Comparison of ENCODE assay signal across 16 cellular contexts in genomic region chr1:212458817-212459216, GRCh38. TPM values are rescaled to one million over a fixed set of nuclear protein-coding genes. Genes with fewer than 3 reads are reported as not detected.
DNase-seq lines count a peak whose midpoint lies in the region; ATAC-seq lines count a peak whose summit lies in the region.
"Had no signal": no experiment of that assay in that cellular context is flagged by ENCODE, and none has a peak within 500 bp of the region (broad histone marks: within the 10 kb centered on the region; RNA-seq: fewer than 3 reads in every experiment).

No MANE protein-coding gene starts in this region.

- no peak overlapping the region for H3K23ac ChIP-seq in neuronal stem cell (ENCODE audit: low read depth, low read length, poor library complexity)

- no peak overlapping the region for H3K18ac ChIP-seq in neuronal stem cell (ENCODE audit: low read length)

- no peak for ATAC-seq in HG02870 (IDR thresholded peaks at IDR 0.05; ENCODE audit: unreplicated experiment)
- ATAC-seq: A549 had no signal

- H2BK120ac ChIP-seq in neuronal stem cell (ENCODE audit: low read depth, low read length): no peak overlapping the region

- no peak overlapping the region for H2BK15ac ChIP-seq in neuronal stem cell (ENCODE audit: low read length)

- no peak overlapping the region for H3K4me3 ChIP-seq in effector memory CD4-positive, alpha-beta T cell (ENCODE audit: insufficient read depth, low read depth, low read length, poor library complexity, severe bottlenecking)
- H3K4me3 ChIP-seq in neuronal stem cell (ENCODE audit: low read length in 2 of 2): no peak overlapping the region
- H3K4me3 ChIP-seq: A549, MG63, upper lobe of left lung had no signal

- no peaks in the 10 kb centered on the region for H3K9me3 ChIP-seq in effector memory CD4-positive, alpha-beta T cell (ENCODE audit: control insufficient read depth, low read length)
- H3K9me3 ChIP-seq in neuronal stem cell (replicated peaks in 1 of 2; ENCODE audit: control insufficient read depth in 2 of 2, insufficient read depth in 1 of 2, low read depth in 1 of 2, low read length in 2 of 2): no peaks in the 10 kb centered on the region
- H3K9me3 ChIP-seq: MG63, upper lobe of left lung had no signal

- in situ Hi-C loops in SK-MEL-5 (cut with HindIII; ENCODE audit: low pct_unique_long_range_greater_than_20kb, low sequenced_read_pairs): no loop called here

- no peak overlapping the region for H3K4me2 ChIP-seq in neuronal stem cell (ENCODE audit: insufficient read depth, low read length, poor library complexity, severe bottlenecking)
- H3K4me2 ChIP-seq: A549 had no signal

- no peaks in the 10 kb centered on the region for H3K36me3 ChIP-seq in effector memory CD4-positive, alpha-beta T cell (ENCODE audit: control insufficient read depth, insufficient read depth, low read length)
- no peaks in the 10 kb centered on the region for H3K36me3 ChIP-seq in neuronal stem cell (replicated peaks in 1 of 2; ENCODE audit: control insufficient read depth in 2 of 2, insufficient read depth in 2 of 2, low read length in 2 of 2)
- H3K36me3 ChIP-seq: MG63, upper lobe of left lung had no signal

- H2BK5ac ChIP-seq in neuronal stem cell (ENCODE audit: low read length): no peak overlapping the region

- H3K9ac ChIP-seq in neuronal stem cell (ENCODE audit: low read depth, low read length, poor library complexity): no peak overlapping the region

- H3K27ac ChIP-seq in effector memory CD4-positive, alpha-beta T cell (ENCODE audit: insufficient read depth, low read length, poor library complexity, severe bottlenecking): no peak overlapping the region
- H3K27ac ChIP-seq in neuronal stem cell (replicated peaks; ENCODE audit: low read length): no peak overlapping the region
- H3K27ac ChIP-seq: A549, upper lobe of left lung had no signal

- H2AFZ ChIP-seq in neuronal stem cell (ENCODE audit: low read length): no peak overlapping the region

- no peak overlapping the region for H2AK5ac ChIP-seq in neuronal stem cell (ENCODE audit: low read depth, low read length)

- no peaks in the 10 kb centered on the region for H3K4me1 ChIP-seq in effector memory CD4-positive, alpha-beta T cell (ENCODE audit: control insufficient read depth, insufficient read depth, low read length, poor library complexity, severe bottlenecking)
- H3K4me1 ChIP-seq in neuronal stem cell (ENCODE audit: control insufficient read depth in 2 of 2, insufficient read depth in 1 of 2, low read depth in 1 of 2, low read length in 2 of 2): peaks cover 2 to 12% of the 10 kb centered on the region in 2 donors
- H3K4me1 ChIP-seq: A549 had no signal

- H4K8ac ChIP-seq in neuronal stem cell (ENCODE audit: low read depth, low read length): no peak overlapping the region

- H3K79me1 ChIP-seq in neuronal stem cell (ENCODE audit: low read depth, low read length): no peaks in the 10 kb centered on the region

- no peak overlapping the region for H4K91ac ChIP-seq in neuronal stem cell (ENCODE audit: low read depth, low read length, poor library complexity)

- no peak overlapping the region for H3K4ac ChIP-seq in neuronal stem cell (ENCODE audit: low read length)

- peak; percentile 18 for DNase-seq in activated CD4-positive, alpha-beta T cell treated with anti-CD3 and anti-CD28 coated beads for 48 hours
- DNase-seq in activated CD4-positive, alpha-beta T cell treated with anti-CD3 and anti-CD28 coated beads for 4 hours: no peak
- peak; percentile 52 for DNase-seq in GDM1 (lab: John Stamatoyannopoulos, UW)
- peak; percentile 43 for DNase-seq in SK-MEL-5 (ENCODE audit: low read depth, low spot score)
- DNase-seq in iPS-NIHi11 (ENCODE audit: low spot score): peak; percentile 37
- DNase-seq in effector memory CD4-positive, alpha-beta T cell: no peak
- DNase-seq in neuronal stem cell (ENCODE audit: low spot score): no peak
- DNase-seq: activated CD4-positive, CD25-positive, alpha-beta regulatory T cell; kidney; mesendoderm; MG63; NCI-H187; Right ventricle myocardium superior; upper lobe of left lung had no signal

- WGBS in neuronal stem cell (ENCODE audit: extremely low coverage in 2 of 2, insufficient read length in 2 of 2, insufficient replicate concordance in 1 of 2), 2 donors: no CpG with 5 or more reads among the region's 1 CpG

- H2BK12ac ChIP-seq in neuronal stem cell (ENCODE audit: low read length): no peak overlapping the region

- H3K27me3 ChIP-seq in effector memory CD4-positive, alpha-beta T cell (replicated peaks; ENCODE audit: control insufficient read depth, insufficient read depth, low read length, poor library complexity, severe bottlenecking): no peaks in the 10 kb centered on the region
- H3K27me3 ChIP-seq in neuronal stem cell (ENCODE audit: control insufficient read depth in 3 of 3, insufficient read depth in 3 of 3, low read depth in 1 of 3, low read length in 3 of 3): no peaks in the 10 kb centered on the region
- H3K27me3 ChIP-seq: MG63, upper lobe of left lung had no signal

- no peak overlapping the region for H3K14ac ChIP-seq in neuronal stem cell (ENCODE audit: low read length)

RNA-seq across cellular contexts. Expression of gene NENF, which starts 26.1 kb away (rescaled TPM):
- total RNA-seq in SK-MEL-5 (2014; rRNA removed; shearing (Covaris generic)): 102 and 114 TPM in 2 replicates
- 85.4 and 143 TPM in 2 replicates for polyA plus RNA-seq in SK-MEL-5 (2015; cell fraction: cytosol; rRNA removed)
- polyA plus RNA-seq in SK-MEL-5 (2015; cell fraction: nucleus; rRNA removed): 7.4 and 21.7 TPM in 2 replicates
- polyA plus RNA-seq in neuronal stem cell (2013, experiment 1 of 2): 27.0 TPM
- polyA plus RNA-seq in neuronal stem cell (2013, experiment 2 of 2): 26.9 TPM

RNA-seq across cellular contexts. Expression of gene PACC1, which starts 44.1 kb away (rescaled TPM):
- 23.8 and 27.4 TPM in 2 replicates for total RNA-seq in SK-MEL-5 (2014; rRNA removed; shearing (Covaris generic))
- 22.0 and 26.6 TPM in 2 replicates for polyA plus RNA-seq in SK-MEL-5 (2015; cell fraction: cytosol; rRNA removed)
- polyA plus RNA-seq in SK-MEL-5 (2015; cell fraction: nucleus; rRNA removed): 10.4 and 17.7 TPM in 2 replicates
- 19.2 TPM for polyA plus RNA-seq in neuronal stem cell (2013, experiment 1 of 2)
- polyA plus RNA-seq in neuronal stem cell (2013, experiment 2 of 2): 18.7 TPM

Comparison
In these comparisons a context has a peak if more than half of its experiments do, and no peak if none do; other contexts are left out.
1. DNase-seq: peak in activated CD4-positive, alpha-beta T cell treated with anti-CD3 and anti-CD28 coated beads for 48 hours (single experiment), GDM1 (single experiment), SK-MEL-5 (single experiment) and iPS-NIHi11 (single experiment); none in activated CD4-positive, alpha-beta T cell treated with anti-CD3 and anti-CD28 coated beads for 4 hours (0 of 2), effector memory CD4-positive, alpha-beta T cell (0 of 3) and neuronal stem cell (single experiment).